In genomic region chr9:137266589-137267453, GRCh38 we compare ENCODE assay signal across 19 cellular contexts. TPM values are rescaled to one million over a fixed set of nuclear protein-coding genes. Genes with fewer than 3 reads are reported as not detected.
"Had no signal": no experiment of that assay in that cellular context is flagged by ENCODE, and none has a peak within 500 bp of the region (broad histone marks: within the 10 kb centered on the region; RNA-seq: fewer than 3 reads in every experiment).

No MANE protein-coding gene starts in this region.

- DNase-seq: activated CD4-positive, alpha-beta T cell treated with anti-CD3 and anti-CD28 coated beads for 1 hour; activated CD4-positive, alpha-beta T cell treated with anti-CD3 and anti-CD28 coated beads, Interleukin-2, amount 50 U/mL, for 4 hours; activated naive CD4-positive, alpha-beta T cell treated with anti-CD3 and anti-CD28 coated beads, Interleukin-2, amount 50 U/mL, for 16 hours; activated T-cell treated with anti-CD3 and anti-CD28 coated beads, Interleukin-2, amount 50 U/mL, for 1 hour; erythroblast; hypothalamus; occipital lobe had no signal

- H3K27me3 Mint-ChIP-seq: natural killer cell treated with Interleukin-12 subunit alpha and Interleukin-12 subunit beta and Interleukin-15 and Interleukin-18, amount 100 ng/mL, for 72 hours had no signal

- H3K4me2 ChIP-seq: smooth muscle cell had no signal

- H3K9me3 Mint-ChIP-seq: activated T-helper 2 cell treated with anti-CD3 and anti-CD28 coated beads, Interferon-gamma antibody, Interleukin-2, Interleukin-4, amounts not matched to agents 10 μg/mL and 5 μg/mL and 100 μg/mL, durations not matched to agents 14 hours and 24 hours and 36 hours; natural killer cell treated with Interleukin-12 subunit alpha and Interleukin-12 subunit beta and Interleukin-15 and Interleukin-18, amount 100 ng/mL, for 72 hours had no signal

- H3K4me3 ChIP-seq: adrenal gland, cardiac muscle cell, right lobe of liver, smooth muscle cell, thoracic aorta had no signal

- H3K27me3 ChIP-seq: adrenal gland, cardiac muscle cell, right lobe of liver had no signal

- H3K9me3 ChIP-seq: adrenal gland, right lobe of liver, thoracic aorta had no signal

- H3K27ac ChIP-seq: cardiac muscle cell, right lobe of liver had no signal

- ATAC-seq: right lobe of liver had no signal

- H3K4me3 Mint-ChIP-seq: natural killer cell treated with Interleukin-12 subunit alpha and Interleukin-12 subunit beta and Interleukin-15 and Interleukin-18, amount 100 ng/mL, for 72 hours had no signal

- H3K27ac Mint-ChIP-seq: activated T-helper 2 cell treated with anti-CD3 and anti-CD28 coated beads, Interferon-gamma antibody, Interleukin-2, Interleukin-4, amounts not matched to agents 10 μg/mL and 5 μg/mL and 100 μg/mL, durations not matched to agents 14 hours and 24 hours and 36 hours; natural killer cell treated with Interleukin-12 subunit alpha and Interleukin-12 subunit beta and Interleukin-15 and Interleukin-18, amount 100 ng/mL, for 72 hours had no signal

RNA-seq across cellular contexts. Expression of gene STPG3, which starts 15.7 kb away (rescaled TPM):
- total RNA-seq: glomerular endothelial cell; liver; mesenteric fat pad; natural killer cell treated with Interleukin-12 subunit alpha and Interleukin-12 subunit beta and Interleukin-15 and Interleukin-18, amount 100 ng/mL, for 72 hours; occipital lobe; pulmonary artery endothelial cell; right lobe of liver; smooth muscle cell; thoracic aorta; urinary bladder had no signal
- polyA plus RNA-seq: liver, smooth muscle cell, urinary bladder had no signal
